1 cellular context compared by ENCODE assay signal in genomic region chr10:5102479-5102878, GRCh38. TPM values are rescaled to one million over a fixed set of nuclear protein-coding genes. Genes with fewer than 3 reads are reported as not detected.
"Had no signal": no experiment of that assay in that cellular context is flagged by ENCODE, and none has a peak within 500 bp of the region (broad histone marks: within the 10 kb centered on the region; RNA-seq: fewer than 3 reads in every experiment).

No MANE protein-coding gene starts in this region.

RNA-seq across cellular contexts. Expression of gene AKR1C3, which starts 8.3 kb away (rescaled TPM):
- total RNA-seq: G401 had no signal
